ENCODE assay signal across 1 cellular context in the genomic region with DNA sequence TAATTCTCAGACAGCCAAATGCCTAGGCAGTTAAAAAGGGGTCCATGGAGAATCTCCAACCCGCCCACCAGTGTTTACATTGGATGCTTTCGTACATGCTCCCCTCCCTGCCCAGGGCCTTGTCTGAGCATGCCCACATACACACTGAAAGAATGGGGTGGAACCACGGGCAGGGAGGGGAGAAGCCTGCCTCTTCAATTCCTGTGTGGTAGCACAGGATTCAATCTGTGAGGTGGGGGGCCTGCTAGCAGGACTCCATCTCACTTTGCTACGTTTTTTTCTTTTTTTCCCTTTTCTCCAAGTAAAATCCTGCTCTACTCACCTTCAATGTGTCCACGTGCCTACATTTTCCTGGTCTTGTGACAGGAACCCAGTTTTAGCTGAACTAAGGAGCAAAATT.
TF ChIP-seq lines count a peak whose summit lies in the region.

No MANE protein-coding gene starts in this region.

TF ChIP-seq in GM23338, 12 proteins besides CTCF, POLR2A, EP300 and RAD21:
- TF ChIP-seq EZH2phosphoT487 (IDR thresholded peaks at IDR 0.05; ENCODE audit: unreplicated experiment) = no peak
- TF ChIP-seq EZH2 (IDR thresholded peaks at IDR 0.05; ENCODE audit: low read depth, unreplicated experiment) = no peak
- no peak for TF ChIP-seq ZNF114 (CRISPR knock-in tag; IDR thresholded peaks at IDR 0.05)
- TF ChIP-seq, protein P1, sequence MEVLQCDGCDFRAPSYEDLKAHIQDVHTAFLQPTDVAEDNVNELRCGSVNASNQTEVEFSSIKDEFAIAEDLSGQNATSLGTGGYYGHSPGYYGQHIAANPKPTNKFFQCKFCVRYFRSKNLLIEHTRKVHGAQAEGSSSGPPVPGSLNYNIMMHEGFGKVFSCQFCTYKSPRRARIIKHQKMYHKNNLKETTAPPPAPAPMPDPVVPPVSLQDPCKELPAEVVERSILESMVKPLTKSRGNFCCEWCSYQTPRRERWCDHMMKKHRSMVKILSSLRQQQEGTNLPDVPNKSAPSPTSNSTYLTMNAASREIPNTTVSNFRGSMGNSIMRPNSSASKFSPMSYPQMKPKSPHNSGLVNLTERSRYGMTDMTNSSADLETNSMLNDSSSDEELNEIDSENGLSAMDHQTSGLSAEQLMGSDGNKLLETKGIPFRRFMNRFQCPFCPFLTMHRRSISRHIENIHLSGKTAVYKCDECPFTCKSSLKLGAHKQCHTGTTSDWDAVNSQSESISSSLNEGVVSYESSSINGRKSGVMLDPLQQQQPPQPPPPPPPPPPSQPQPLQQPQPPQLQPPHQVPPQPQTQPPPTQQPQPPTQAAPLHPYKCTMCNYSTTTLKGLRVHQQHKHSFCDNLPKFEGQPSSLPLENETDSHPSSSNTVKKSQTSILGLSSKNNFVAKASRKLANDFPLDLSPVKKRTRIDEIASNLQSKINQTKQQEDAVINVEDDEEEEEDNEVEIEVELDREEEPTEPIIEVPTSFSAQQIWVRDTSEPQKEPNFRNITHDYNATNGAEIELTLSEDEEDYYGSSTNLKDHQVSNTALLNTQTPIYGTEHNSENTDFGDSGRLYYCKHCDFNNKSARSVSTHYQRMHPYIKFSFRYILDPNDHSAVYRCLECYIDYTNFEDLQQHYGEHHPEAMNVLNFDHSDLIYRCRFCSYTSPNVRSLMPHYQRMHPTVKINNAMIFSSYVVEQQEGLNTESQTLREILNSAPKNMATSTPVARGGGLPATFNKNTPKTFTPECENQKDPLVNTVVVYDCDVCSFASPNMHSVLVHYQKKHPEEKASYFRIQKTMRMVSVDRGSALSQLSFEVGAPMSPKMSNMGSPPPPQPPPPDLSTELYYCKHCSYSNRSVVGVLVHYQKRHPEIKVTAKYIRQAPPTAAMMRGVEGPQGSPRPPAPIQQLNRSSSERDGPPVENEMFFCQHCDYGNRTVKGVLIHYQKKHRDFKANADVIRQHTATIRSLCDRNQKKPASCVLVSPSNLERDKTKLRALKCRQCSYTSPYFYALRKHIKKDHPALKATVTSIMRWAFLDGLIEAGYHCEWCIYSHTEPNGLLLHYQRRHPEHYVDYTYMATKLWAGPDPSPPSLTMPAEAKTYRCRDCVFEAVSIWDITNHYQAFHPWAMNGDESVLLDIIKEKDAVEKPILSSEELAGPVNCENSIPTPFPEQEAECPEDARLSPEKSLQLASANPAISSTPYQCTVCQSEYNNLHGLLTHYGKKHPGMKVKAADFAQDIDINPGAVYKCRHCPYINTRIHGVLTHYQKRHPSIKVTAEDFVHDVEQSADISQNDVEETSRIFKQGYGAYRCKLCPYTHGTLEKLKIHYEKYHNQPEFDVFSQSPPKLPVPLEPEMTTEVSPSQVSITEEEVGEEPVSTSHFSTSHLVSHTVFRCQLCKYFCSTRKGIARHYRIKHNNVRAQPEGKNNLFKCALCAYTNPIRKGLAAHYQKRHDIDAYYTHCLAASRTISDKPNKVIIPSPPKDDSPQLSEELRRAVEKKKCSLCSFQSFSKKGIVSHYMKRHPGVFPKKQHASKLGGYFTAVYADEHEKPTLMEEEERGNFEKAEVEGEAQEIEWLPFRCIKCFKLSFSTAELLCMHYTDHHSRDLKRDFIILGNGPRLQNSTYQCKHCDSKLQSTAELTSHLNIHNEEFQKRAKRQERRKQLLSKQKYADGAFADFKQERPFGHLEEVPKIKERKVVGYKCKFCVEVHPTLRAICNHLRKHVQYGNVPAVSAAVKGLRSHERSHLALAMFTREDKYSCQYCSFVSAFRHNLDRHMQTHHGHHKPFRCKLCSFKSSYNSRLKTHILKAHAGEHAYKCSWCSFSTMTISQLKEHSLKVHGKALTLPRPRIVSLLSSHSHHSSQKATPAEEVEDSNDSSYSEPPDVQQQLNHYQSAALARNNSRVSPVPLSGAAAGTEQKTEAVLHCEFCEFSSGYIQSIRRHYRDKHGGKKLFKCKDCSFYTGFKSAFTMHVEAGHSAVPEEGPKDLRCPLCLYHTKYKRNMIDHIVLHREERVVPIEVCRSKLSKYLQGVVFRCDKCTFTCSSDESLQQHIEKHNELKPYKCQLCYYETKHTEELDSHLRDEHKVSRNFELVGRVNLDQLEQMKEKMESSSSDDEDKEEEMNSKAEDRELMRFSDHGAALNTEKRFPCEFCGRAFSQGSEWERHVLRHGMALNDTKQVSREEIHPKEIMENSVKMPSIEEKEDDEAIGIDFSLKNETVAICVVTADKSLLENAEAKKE (CRISPR knock-in tag; IDR thresholded peaks at IDR 0.05) = no peak
- no peak for TF ChIP-seq CREB1 (CRISPR knock-in tag; IDR thresholded peaks at IDR 0.05; ENCODE audit: low read depth)
- no peak for TF ChIP-seq STAT1 (IDR thresholded peaks at IDR 0.05; ENCODE audit: unreplicated experiment)
- TF ChIP-seq, protein P2, sequence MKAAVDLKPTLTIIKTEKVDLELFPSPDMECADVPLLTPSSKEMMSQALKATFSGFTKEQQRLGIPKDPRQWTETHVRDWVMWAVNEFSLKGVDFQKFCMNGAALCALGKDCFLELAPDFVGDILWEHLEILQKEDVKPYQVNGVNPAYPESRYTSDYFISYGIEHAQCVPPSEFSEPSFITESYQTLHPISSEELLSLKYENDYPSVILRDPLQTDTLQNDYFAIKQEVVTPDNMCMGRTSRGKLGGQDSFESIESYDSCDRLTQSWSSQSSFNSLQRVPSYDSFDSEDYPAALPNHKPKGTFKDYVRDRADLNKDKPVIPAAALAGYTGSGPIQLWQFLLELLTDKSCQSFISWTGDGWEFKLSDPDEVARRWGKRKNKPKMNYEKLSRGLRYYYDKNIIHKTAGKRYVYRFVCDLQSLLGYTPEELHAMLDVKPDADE (IDR thresholded peaks at IDR 0.05) = no peak
- TF ChIP-seq POLR2AphosphoS5 (IDR thresholded peaks at IDR 0.05; ENCODE audit: low read depth) = no peak
- TF ChIP-seq JUNB (IDR thresholded peaks at IDR 0.05; ENCODE audit: unreplicated experiment) = no peak
- TF ChIP-seq ZNF331 (CRISPR knock-in tag; IDR thresholded peaks at IDR 0.05; ENCODE audit: low read depth) = no peak
- no peak for TF ChIP-seq NANOG (IDR thresholded peaks at IDR 0.05; ENCODE audit: borderline replicate concordance)
- TF ChIP-seq, protein P3, sequence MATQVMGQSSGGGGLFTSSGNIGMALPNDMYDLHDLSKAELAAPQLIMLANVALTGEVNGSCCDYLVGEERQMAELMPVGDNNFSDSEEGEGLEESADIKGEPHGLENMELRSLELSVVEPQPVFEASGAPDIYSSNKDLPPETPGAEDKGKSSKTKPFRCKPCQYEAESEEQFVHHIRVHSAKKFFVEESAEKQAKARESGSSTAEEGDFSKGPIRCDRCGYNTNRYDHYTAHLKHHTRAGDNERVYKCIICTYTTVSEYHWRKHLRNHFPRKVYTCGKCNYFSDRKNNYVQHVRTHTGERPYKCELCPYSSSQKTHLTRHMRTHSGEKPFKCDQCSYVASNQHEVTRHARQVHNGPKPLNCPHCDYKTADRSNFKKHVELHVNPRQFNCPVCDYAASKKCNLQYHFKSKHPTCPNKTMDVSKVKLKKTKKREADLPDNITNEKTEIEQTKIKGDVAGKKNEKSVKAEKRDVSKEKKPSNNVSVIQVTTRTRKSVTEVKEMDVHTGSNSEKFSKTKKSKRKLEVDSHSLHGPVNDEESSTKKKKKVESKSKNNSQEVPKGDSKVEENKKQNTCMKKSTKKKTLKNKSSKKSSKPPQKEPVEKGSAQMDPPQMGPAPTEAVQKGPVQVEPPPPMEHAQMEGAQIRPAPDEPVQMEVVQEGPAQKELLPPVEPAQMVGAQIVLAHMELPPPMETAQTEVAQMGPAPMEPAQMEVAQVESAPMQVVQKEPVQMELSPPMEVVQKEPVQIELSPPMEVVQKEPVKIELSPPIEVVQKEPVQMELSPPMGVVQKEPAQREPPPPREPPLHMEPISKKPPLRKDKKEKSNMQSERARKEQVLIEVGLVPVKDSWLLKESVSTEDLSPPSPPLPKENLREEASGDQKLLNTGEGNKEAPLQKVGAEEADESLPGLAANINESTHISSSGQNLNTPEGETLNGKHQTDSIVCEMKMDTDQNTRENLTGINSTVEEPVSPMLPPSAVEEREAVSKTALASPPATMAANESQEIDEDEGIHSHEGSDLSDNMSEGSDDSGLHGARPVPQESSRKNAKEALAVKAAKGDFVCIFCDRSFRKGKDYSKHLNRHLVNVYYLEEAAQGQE (IDR thresholded peaks at IDR 0.05; ENCODE audit: unreplicated experiment) = no peak
